Comparison of ENCODE assay signal across 13 cellular contexts in genomic region chr3:144085964-144086363, GRCh38.
DNase-seq lines count a peak whose midpoint lies in the region; ATAC-seq lines count a peak whose summit lies in the region.
"Had no signal": no experiment of that assay in that cellular context is flagged by ENCODE, and none has a peak within 500 bp of the region (broad histone marks: within the 10 kb centered on the region; RNA-seq: fewer than 3 reads in every experiment).

No MANE protein-coding gene starts in this region.

- H3K9me3 ChIP-seq in HAP-1 = no peaks in the 10 kb centered on the region
- H3K9me3 ChIP-seq: heart left ventricle had no signal

- DNase-seq in CD1c-positive myeloid dendritic cell (ENCODE audit: extremely low spot score) (peak; percentile 32), LHCN-M2 (ENCODE audit: low read depth) (peak; percentile 71), NOMO-1 treated with dmso at 0.1 percent for 144 hours (lab: John Stamatoyannopoulos, UW; ENCODE audit: unreplicated experiment) (peak; percentile 69), HAP-1 (ENCODE audit: low spot score in 2 of 2) (no peak), NCI-H146 treated with DMSO at 0.1 percent for 48 hours (lab: John Stamatoyannopoulos, UW; ENCODE audit: unreplicated experiment) (no peak), NCI-H2107 (lab: John Stamatoyannopoulos, UW) (no peak)
- DNase-seq in activated naive CD4-positive, alpha-beta T cell treated with anti-CD3 and anti-CD28 coated beads, Interleukin-2, amount 10 ng/mL, durations not matched to agents 7 days and 5 days = no peak
- DNase-seq: activated T-cell treated with anti-CD3 and anti-CD28 coated beads, Interleukin-2, amount 50 U/mL, for 48 hours; heart left ventricle; NCI-H526; retina had no signal

- H3K36me3 ChIP-seq in HAP-1 (replicated peaks) = no peaks in the 10 kb centered on the region
- H3K36me3 ChIP-seq: heart left ventricle had no signal

- in situ Hi-C loops in HAP-1 (cut with MboI; ENCODE audit: low sequenced_read_pairs) = no loop called here

- ATAC-seq in esophagus mucosa = peak; percentile 80
- ATAC-seq: heart left ventricle had no signal

- H3K27me3 Mint-ChIP-seq in activated naive CD4-positive, alpha-beta T cell treated with anti-CD3 and anti-CD28 coated beads, Interleukin-2, amount 10 ng/mL, durations not matched to agents 7 days and 5 days = peaks cover 4% of the 10 kb centered on the region
- H3K27me3 Mint-ChIP-seq: type B pancreatic cell had no signal

- H3K4me1 ChIP-seq in HAP-1 = no peaks in the 10 kb centered on the region
- H3K4me1 ChIP-seq: heart left ventricle had no signal

- H3K9me3 Mint-ChIP-seq in activated naive CD4-positive, alpha-beta T cell treated with anti-CD3 and anti-CD28 coated beads, Interleukin-2, amount 10 ng/mL, durations not matched to agents 7 days and 5 days = no peaks in the 10 kb centered on the region
- H3K9me3 Mint-ChIP-seq: type B pancreatic cell had no signal

- no peak overlapping the region for H3K4me3 Mint-ChIP-seq in activated naive CD4-positive, alpha-beta T cell treated with anti-CD3 and anti-CD28 coated beads, Interleukin-2, amount 10 ng/mL, durations not matched to agents 7 days and 5 days
- H3K4me3 Mint-ChIP-seq: type B pancreatic cell had no signal

- H3K4me3 ChIP-seq in HAP-1 = no peak overlapping the region
- H3K4me3 ChIP-seq: heart left ventricle had no signal

- H3K27ac Mint-ChIP-seq in activated naive CD4-positive, alpha-beta T cell treated with anti-CD3 and anti-CD28 coated beads, Interleukin-2, amount 10 ng/mL, durations not matched to agents 7 days and 5 days = no peak overlapping the region
- H3K27ac Mint-ChIP-seq: type B pancreatic cell had no signal

- no peaks in the 10 kb centered on the region for H3K4me1 Mint-ChIP-seq in activated naive CD4-positive, alpha-beta T cell treated with anti-CD3 and anti-CD28 coated beads, Interleukin-2, amount 10 ng/mL, durations not matched to agents 7 days and 5 days

- H3K27me3 ChIP-seq in HAP-1 (ENCODE audit: low read depth) = no peaks in the 10 kb centered on the region
- H3K27me3 ChIP-seq: heart left ventricle had no signal

- H3K36me3 Mint-ChIP-seq in activated naive CD4-positive, alpha-beta T cell treated with anti-CD3 and anti-CD28 coated beads, Interleukin-2, amount 10 ng/mL, durations not matched to agents 7 days and 5 days = no peaks in the 10 kb centered on the region
- H3K36me3 Mint-ChIP-seq: type B pancreatic cell had no signal

- CTCF ChIA-PET in activated naive CD4-positive, alpha-beta T cell treated with anti-CD3 and anti-CD28 coated beads, Interleukin-2, amount 10 ng/mL, durations not matched to agents 7 days and 5 days (lab: Charles Lee) = no interaction called here

Comparison
In these comparisons a context has a peak if more than half of its experiments do, and no peak if none do; other contexts are left out.
1. DNase-seq: peak in CD1c-positive myeloid dendritic cell (single experiment), LHCN-M2 (single experiment) and NOMO-1 treated with dmso at 0.1 percent for 144 hours (single experiment); none in activated naive CD4-positive, alpha-beta T cell treated with anti-CD3 and anti-CD28 coated beads, Interleukin-2, amount 10 ng/mL, durations not matched to agents 7 days and 5 days (single experiment), HAP-1 (0 of 2), NCI-H146 treated with DMSO at 0.1 percent for 48 hours (single experiment) and NCI-H2107 (single experiment).